In genomic region chr3:39396690-39397089, GRCh38 we compare ENCODE assay signal across 13 cellular contexts. TPM values are rescaled to one million over a fixed set of nuclear protein-coding genes. Genes with fewer than 3 reads are reported as not detected.
DNase-seq lines count a peak whose midpoint lies in the region; ATAC-seq and TF ChIP-seq lines count a peak whose summit lies in the region.
"Had no signal": no experiment of that assay in that cellular context is flagged by ENCODE, and none has a peak within 500 bp of the region (broad histone marks: within the 10 kb centered on the region; RNA-seq: fewer than 3 reads in every experiment).

No MANE protein-coding gene starts in this region.

- 84 to 90% (median 87%) methylated on average over 1 to 3 of the region's 3 CpGs for WGBS in adrenal gland, 4 donors

- peak in 1 of 2 donors; percentile 11 for ATAC-seq in activated naive CD4-positive, alpha-beta T cell treated with anti-CD3 and anti-CD28 coated beads, Interleukin-2, amount 50 U/mL, for 72 hours
- ATAC-seq in central memory CD8-positive, alpha-beta T cell (replicated peaks; ENCODE audit: extremely low read depth, poor library complexity, severe bottlenecking), result no peak
- ATAC-seq in left colon, result no peak
- ATAC-seq in HG02610 (IDR thresholded peaks at IDR 0.05; ENCODE audit: unreplicated experiment), result no peak

- H4K20me1 ChIP-seq in Karpas-422 (ENCODE audit: insufficient read depth, low read depth, low read length), result no peaks in the 10 kb centered on the region

- H3K9me3 Mint-ChIP-seq in activated naive CD4-positive, alpha-beta T cell treated with anti-CD3 and anti-CD28 coated beads, Interleukin-2, amount 50 U/mL, for 72 hours, result no peaks in the 10 kb centered on the region
- H3K9me3 Mint-ChIP-seq in central memory CD8-positive, alpha-beta T cell, result no peaks in the 10 kb centered on the region
- H3K9me3 Mint-ChIP-seq: CD4-positive, alpha-beta T cell had no signal

- H3K4me3 ChIP-seq in Karpas-422 (ENCODE audit: low read length) (no peak overlapping the region), adrenal gland (no peak overlapping the region)
- H3K4me3 ChIP-seq: GM23248 had no signal

- no peak for DNase-seq in activated naive CD4-positive, alpha-beta T cell treated with anti-CD3 and anti-CD28 coated beads, Interleukin-2, amount 50 U/mL, for 72 hours (ENCODE audit: low spot score in 2 of 2)
- no peak for DNase-seq in activated naive CD4-positive, alpha-beta T cell treated with anti-CD3 and anti-CD28 coated beads, Interleukin-2, amount 50 U/mL, for 16 hours
- DNase-seq in Karpas-422, result peak; percentile 36
- DNase-seq in central memory CD8-positive, alpha-beta T cell (ENCODE audit: low spot score in 2 of 2), result no peak
- no peak for DNase-seq in left colon
- no peak for DNase-seq in adrenal gland
- DNase-seq: C1 segment of cervical spinal cord; CD4-positive, alpha-beta T cell; DMS79; GM23248; H7 had no signal

- H2AFZ ChIP-seq in Karpas-422 (ENCODE audit: low read length), result no peak overlapping the region
- H2AFZ ChIP-seq: GM23248 had no signal

- no peak for TF ChIP-seq POLR2A in adrenal gland (IDR thresholded peaks at IDR 0.05)

- no peak for TF ChIP-seq CTCF in adrenal gland (IDR thresholded peaks at IDR 0.05)

- H3K36me3 ChIP-seq in Karpas-422 (ENCODE audit: insufficient read depth, low read length) (peaks cover 68% of the 10 kb centered on the region), adrenal gland (replicated peaks in 1 of 2) (peaks cover 0 to 66% of the 10 kb centered on the region in 2 donors)

- no peaks in the 10 kb centered on the region for H3K4me1 Mint-ChIP-seq in central memory CD8-positive, alpha-beta T cell

- intact Hi-C loops in left colon (cut with DNase I, micrococcal nuclease) (no loop called here), adrenal gland (cut with DNase I) (no loop called here)

- no peaks in the 10 kb centered on the region for H3K9me3 ChIP-seq in Karpas-422 (ENCODE audit: low read length)
- H3K9me3 ChIP-seq in adrenal gland (replicated peaks in 1 of 3), result no peaks in the 10 kb centered on the region

- H3K4me1 ChIP-seq in Karpas-422 (ENCODE audit: low read length) (no peaks in the 10 kb centered on the region), adrenal gland (replicated peaks in 1 of 2) (peaks cover 6% of the 10 kb centered on the region in 2 donors)

- H3K27ac ChIP-seq in Karpas-422 (ENCODE audit: low read length), result no peak overlapping the region
- no peak overlapping the region for H3K27ac ChIP-seq in adrenal gland
- H3K27ac ChIP-seq: GM23248 had no signal

- H3K9ac ChIP-seq in Karpas-422 (ENCODE audit: low read length), result no peak overlapping the region
- H3K9ac ChIP-seq: GM23248 had no signal

- peaks cover 9 to 29% of the 10 kb centered on the region in 2 donors for H3K36me3 Mint-ChIP-seq in activated naive CD4-positive, alpha-beta T cell treated with anti-CD3 and anti-CD28 coated beads, Interleukin-2, amount 50 U/mL, for 72 hours
- peaks cover 74% of the 10 kb centered on the region for H3K36me3 Mint-ChIP-seq in central memory CD8-positive, alpha-beta T cell (ENCODE audit: insufficient read depth)

- peak overlapping the region; percentile 12 to 55 for H3K27ac Mint-ChIP-seq in activated naive CD4-positive, alpha-beta T cell treated with anti-CD3 and anti-CD28 coated beads, Interleukin-2, amount 50 U/mL, for 72 hours
- H3K27ac Mint-ChIP-seq in central memory CD8-positive, alpha-beta T cell (ENCODE audit: low read depth), result peak overlapping the region; percentile 79
- H3K27ac Mint-ChIP-seq: B cell; CD4-positive, alpha-beta T cell had no signal

- H3K9me2 ChIP-seq in Karpas-422 (replicated peaks; ENCODE audit: insufficient read depth, low read length), result no peaks in the 10 kb centered on the region

- no peaks in the 10 kb centered on the region for H3K27me3 Mint-ChIP-seq in central memory CD8-positive, alpha-beta T cell
- H3K27me3 Mint-ChIP-seq: B cell; CD4-positive, alpha-beta T cell had no signal

- 0 out of 2 replicates have a peak, but pooled peaks cover 3% of the 10 kb centered on the region for H3K79me2 ChIP-seq in Karpas-422 (ENCODE audit: low read length)

- H3K4me2 ChIP-seq in Karpas-422 (ENCODE audit: low read depth, low read length, poor library complexity, severe bottlenecking), result no peak overlapping the region

- H3K4me3 Mint-ChIP-seq in central memory CD8-positive, alpha-beta T cell, result no peak overlapping the region
- H3K4me3 Mint-ChIP-seq: B cell; CD4-positive, alpha-beta T cell had no signal

- H3K27me3 ChIP-seq in Karpas-422 (ENCODE audit: low read length) (no peaks in the 10 kb centered on the region), adrenal gland (no peaks in the 10 kb centered on the region)

RNA-seq across cellular contexts. Expression of gene RPSA, which starts 9.8 kb away (rescaled TPM):
- total RNA-seq in activated naive CD4-positive, alpha-beta T cell treated with anti-CD3 and anti-CD28 coated beads, Interleukin-2, amount 50 U/mL, for 72 hours, result 1,000 to 10,000 TPM; 2,574 to 3,520 TPM
- total RNA-seq in Karpas-422 (2014; rRNA removed; shearing (Covaris generic); ENCODE audit: low replicate concordance), result 2,449 and 2,497 TPM in 2 replicates
- total RNA-seq in left colon (100 to 1,000 TPM; 888 to 967 TPM), adrenal gland (100 to 1,000 TPM; 525 to 928 (median 720) TPM)
- polyA plus RNA-seq in adrenal gland, result 1,000 to 10,000 TPM; 1,002 to 1,751 (median 1,313) TPM

RNA-seq across cellular contexts. Expression of gene SLC25A38, which starts 13.5 kb away (rescaled TPM):
- 10 to 100 TPM; 21.2 to 25.3 TPM for total RNA-seq in activated naive CD4-positive, alpha-beta T cell treated with anti-CD3 and anti-CD28 coated beads, Interleukin-2, amount 50 U/mL, for 72 hours
- total RNA-seq in Karpas-422 (2014; rRNA removed; shearing (Covaris generic); ENCODE audit: low replicate concordance), result 38.5 and 54.6 TPM in 2 replicates
- total RNA-seq in left colon, result 10 to 100 TPM; 38.2 to 40.7 TPM
- 10 to 100 TPM; 34.2 to 67.2 (median 48.1) TPM for total RNA-seq in adrenal gland
- 10 to 100 TPM; 38.3 to 70.6 (median 45.9) TPM for polyA plus RNA-seq in adrenal gland
